ENCODE assay signal across 29 cellular contexts in genomic region chr7:119377861-119378260, GRCh38.
"Had no signal": no experiment of that assay in that cellular context is flagged by ENCODE, and none has a peak within 500 bp of the region (broad histone marks: within the 10 kb centered on the region; RNA-seq: fewer than 3 reads in every experiment).

No MANE protein-coding gene starts in this region.

- H3K4me1 ChIP-seq: colonic mucosa, esophagus muscularis mucosa, esophagus squamous epithelium, foreskin keratinocyte, gastrocnemius medialis, gastroesophageal sphincter, heart left ventricle, heart right ventricle had no signal

- H3K9me3 ChIP-seq: colonic mucosa, esophagus muscularis mucosa, esophagus squamous epithelium, gastrocnemius medialis, gastroesophageal sphincter, heart left ventricle had no signal

- H3K4me2 ChIP-seq: hepatocyte had no signal

- H3K36me3 ChIP-seq: colonic mucosa, esophagus muscularis mucosa, esophagus squamous epithelium, gastrocnemius medialis, gastroesophageal sphincter, heart left ventricle, heart right ventricle had no signal

- H3K79me2 ChIP-seq: hepatocyte had no signal

- DNase-seq: colonic mucosa; cortex of kidney; dermis blood vessel endothelial cell; dorsolateral prefrontal cortex; effector CD4-positive, alpha-beta T cell; effector CD8-positive, alpha-beta T cell; effector memory CD4-positive, alpha-beta T cell; effector memory CD8-positive, alpha-beta T cell; endodermal cell; erythroblast; esophagus squamous epithelium; foreskin fibroblast; foreskin keratinocyte; foreskin melanocyte; gastrocnemius medialis; glutamatergic neuron; head of caudate nucleus; heart left ventricle; heart right ventricle had no signal

- H3K27me3 ChIP-seq: colonic mucosa, esophagus muscularis mucosa, esophagus squamous epithelium, foreskin keratinocyte, gastrocnemius medialis, gastroesophageal sphincter, heart left ventricle, heart right ventricle, hepatocyte had no signal

- H3K4me3 ChIP-seq: colonic mucosa, coronary artery, dorsolateral prefrontal cortex, esophagus muscularis mucosa, esophagus squamous epithelium, gastrocnemius medialis, gastroesophageal sphincter, heart left ventricle, heart right ventricle, hepatocyte had no signal

- H2AFZ ChIP-seq: hepatocyte had no signal

- FAIRE-seq: colon, endometrium, endothelial cell of umbilical vein, frontal cortex had no signal

- ATAC-seq: effector memory CD8-positive, alpha-beta T cell; esophagus mucosa; foreskin keratinocyte; gastrocnemius medialis; gastroesophageal sphincter; heart left ventricle; heart right ventricle had no signal

- H3K27ac ChIP-seq: colonic mucosa, coronary artery, dorsolateral prefrontal cortex, epithelial cell of prostate, esophagus muscularis mucosa, esophagus squamous epithelium, foreskin keratinocyte, gastrocnemius medialis, gastroesophageal sphincter, heart left ventricle, heart right ventricle, hepatocyte had no signal
